In genomic region chr16:30120340-30121105, GRCh38 we compare ENCODE assay signal across 10 cellular contexts. TPM values are rescaled to one million over a fixed set of nuclear protein-coding genes. Genes with fewer than 3 reads are reported as not detected.
DNase-seq lines count a peak whose midpoint lies in the region; ATAC-seq and TF ChIP-seq lines count a peak whose summit lies in the region.
"Had no signal": no experiment of that assay in that cellular context is flagged by ENCODE, and none has a peak within 500 bp of the region (broad histone marks: within the 10 kb centered on the region; RNA-seq: fewer than 3 reads in every experiment).

No MANE protein-coding gene starts in this region.

- H3K27ac ChIP-seq in BLaER1 treated with 17β-estradiol and CSF1 and Interleukin-3, amounts not matched to agents 10 nM and 100 nM = no peak overlapping the region
- H3K27ac ChIP-seq in HEK293 (ENCODE audit: extremely low read depth, low read depth, low read length) (no peak overlapping the region), dorsolateral prefrontal cortex (peak overlapping the region in 35 of 59 donors; percentile 1 to 99 (median 97)), foreskin keratinocyte (no peak overlapping the region)

- no peak for DNase-seq in dorsolateral prefrontal cortex
- no peak for DNase-seq in nephron progenitor cell
- no peak for DNase-seq in stimulated activated CD4-positive, alpha-beta T cell treated with anti-CD3 and anti-CD28 coated beads, Interleukin-15, amount 100 ng/mL, for 24 hours
- no peak for DNase-seq in foreskin keratinocyte
- DNase-seq: activated effector memory CD4-positive, alpha-beta T cell treated with anti-CD3 and anti-CD28 coated beads, Interleukin-2, amount 50 U/mL, for 16 hours; cerebellar nuclear complex; NCI-H345 had no signal

- CTCF ChIA-PET in HEK293 (lab: Yijun Ruan, JAX) = interaction anchor here (0.8 to 2.5 kb wide), 4 partner anchors 8 to 27 kb away, joined by 3 to 20 read pairs (median 5); partner anchors contain the start of gene GDPD3

- H3K9ac ChIP-seq in BLaER1 treated with 17β-estradiol and CSF1 and Interleukin-3, amounts not matched to agents 10 nM and 100 nM = peak overlapping the region in 1 of 11 experiments; percentile 94; a peak in 1 of 22 replicates

- peaks cover 28 to 54% (median 38%) of the 10 kb centered on the region in 10 experiments for H3K4me1 ChIP-seq in BLaER1 treated with 17β-estradiol and CSF1 and Interleukin-3, amounts not matched to agents 10 nM and 100 nM
- no peaks in the 10 kb centered on the region; the same call in 1 of the 2 replicates for H3K4me1 ChIP-seq in HEK293 (ENCODE audit: control insufficient read depth, insufficient read depth, low read length)
- H3K4me1 ChIP-seq in foreskin keratinocyte = no peaks in the 10 kb centered on the region

- H3K9me3 Mint-ChIP-seq in nephron progenitor cell = no peaks in the 10 kb centered on the region

- peak overlapping the region in 6 of 11 experiments; percentile 4 to 98 (median 49); a peak in 6 of 22 replicates for H3K4me2 ChIP-seq in BLaER1 treated with 17β-estradiol and CSF1 and Interleukin-3, amounts not matched to agents 10 nM and 100 nM

- H3K4me3 ChIP-seq in BLaER1 treated with 17β-estradiol and CSF1 and Interleukin-3, amounts not matched to agents 10 nM and 100 nM = no peak overlapping the region
- H3K4me3 ChIP-seq in HEK293 (ENCODE audit: low read depth, low read length) (no peak overlapping the region), dorsolateral prefrontal cortex (peak overlapping the region in 2 of 59 donors; percentile 95)

- H3K27ac Mint-ChIP-seq in nephron progenitor cell = no peak overlapping the region

- intact Hi-C loops in dorsolateral prefrontal cortex (cut with DNase I) = loop anchor here in 1 of 2 donors (5.0 kb wide), 1 partner anchor 292 kb away; no protein-coding TSS in a partner anchor

- no peaks in the 10 kb centered on the region; a peak in 1 of 22 replicates for H4K20me1 ChIP-seq in BLaER1 treated with 17β-estradiol and CSF1 and Interleukin-3, amounts not matched to agents 10 nM and 100 nM

- peaks cover 12 to 60% (median 38%) of the 10 kb centered on the region in 11 experiments; a peak in 21 of 22 replicates for H3K36me3 ChIP-seq in BLaER1 treated with 17β-estradiol and CSF1 and Interleukin-3, amounts not matched to agents 10 nM and 100 nM
- peaks cover 9 to 58% of the 10 kb centered on the region in 2 experiments; a peak in 2 of 3 replicates for H3K36me3 ChIP-seq in HEK293 (ENCODE audit: control insufficient read depth in 2 of 2, insufficient read depth in 1 of 2, low read length in 2 of 2)

- H3K4me1 Mint-ChIP-seq in nephron progenitor cell = peaks cover 30% of the 10 kb centered on the region

- POLR2A ChIA-PET in HEK293 (lab: Yijun Ruan, JAX) = interaction anchor here (0.7 to 1.4 kb wide), 2 partner anchors 29 to 59 kb away, joined by 3 to 4 read pairs; partner anchors contain the start of gene TBX6

- H3K36me3 Mint-ChIP-seq in nephron progenitor cell (ENCODE audit: low read depth) = peaks cover 30% of the 10 kb centered on the region

- ATAC-seq in foreskin keratinocyte (no peak), GM19324 (IDR thresholded peaks at IDR 0.05; ENCODE audit: low FRiP score, unreplicated experiment) (no peak)

- peaks cover 7% of the 10 kb centered on the region for H3K27me3 Mint-ChIP-seq in nephron progenitor cell (ENCODE audit: low read depth, poor library complexity)

- H3K27me3 ChIP-seq in BLaER1 treated with 17β-estradiol and CSF1 and Interleukin-3, amounts not matched to agents 10 nM and 100 nM = no peaks in the 10 kb centered on the region
- H3K27me3 ChIP-seq in dorsolateral prefrontal cortex = no peaks in the 10 kb centered on the region
- H3K27me3 ChIP-seq in foreskin keratinocyte = no peaks in the 10 kb centered on the region

- TF ChIP-seq CTCF in HEK293 (tag by site-specific recombination; IDR thresholded peaks at IDR 0.05) = no peak
- no peak for TF ChIP-seq CTCF in dorsolateral prefrontal cortex (IDR thresholded peaks at IDR 0.05 in 54 of 56, conservative IDR thresholded peaks at IDR 0.05 in 2 of 56; ENCODE audit: low read depth in 1 of 56, partially characterized antibody in 56 of 56)
- TF ChIP-seq CTCF in nephron progenitor cell (IDR thresholded peaks at IDR 0.05) = no peak
- TF ChIP-seq CTCF in foreskin keratinocyte (conservative IDR thresholded peaks at IDR 0.05) = no peak

- peak overlapping the region; percentile 52 for H3K4me3 Mint-ChIP-seq in nephron progenitor cell

- no peaks in the 10 kb centered on the region for H3K9me3 ChIP-seq in BLaER1 treated with 17β-estradiol and CSF1 and Interleukin-3, amounts not matched to agents 10 nM and 100 nM (replicated peaks in 1 of 11)
- no peaks in the 10 kb centered on the region for H3K9me3 ChIP-seq in HEK293 (ENCODE audit: control insufficient read depth, insufficient read depth, low read depth, low read length)

TF ChIP-seq in HEK293, 187 proteins besides CTCF, POLR2A, EP300 and RAD21:
- no peak for TF ChIP-seq ZNF302 (tag by site-specific recombination; IDR thresholded peaks at IDR 0.05; ENCODE audit: low read depth)
- no peak for TF ChIP-seq ZNF544 (tag by site-specific recombination; IDR thresholded peaks at IDR 0.05)
- no peak for TF ChIP-seq ZNF768 (tag by site-specific recombination; IDR thresholded peaks at IDR 0.05)
- 0 out of 2 replicates have a peak, but pooled peaks have one; percentile 13 for TF ChIP-seq KLF8 (tag by site-specific recombination; IDR thresholded peaks at IDR 0.05)
- TF ChIP-seq ZNF121 (tag by site-specific recombination; IDR thresholded peaks at IDR 0.05) = peak; percentile 93
- no peak for TF ChIP-seq ZNF132 (tag by site-specific recombination; IDR thresholded peaks at IDR 0.05; ENCODE audit: borderline replicate concordance)
- no peak for TF ChIP-seq ZFP3 (tag by site-specific recombination; IDR thresholded peaks at IDR 0.05; ENCODE audit: low read depth)

RNA-seq across cellular contexts. Expression of gene MAPK3, which starts 2.5 kb away (rescaled TPM):
- total RNA-seq in dorsolateral prefrontal cortex (100 to 1,000 TPM; 144 to 353 (median 233) TPM), foreskin keratinocyte (24.3 and 25.7 TPM in 2 replicates)
- polyA plus RNA-seq in foreskin keratinocyte = 46.7 and 53.2 TPM in 2 replicates

RNA-seq across cellular contexts. Expression of gene GDPD3, which starts 7.2 kb away (rescaled TPM):
- total RNA-seq in dorsolateral prefrontal cortex (10 to 100 TPM in 23 of 120 experiments, 1 to 10 TPM in 97; 1.6 to 23.5 (median 6.4) TPM), foreskin keratinocyte (0.60 and 0.78 TPM in 2 replicates)
- 0.79 and 0.92 TPM in 2 replicates for polyA plus RNA-seq in foreskin keratinocyte

RNA-seq across cellular contexts. Expression of gene YPEL3, which starts 24.5 kb away (rescaled TPM):
- 100 to 1,000 TPM; 149 to 346 (median 234) TPM for total RNA-seq in dorsolateral prefrontal cortex
- total RNA-seq in foreskin keratinocyte = 22.1 and 25.4 TPM in 2 replicates
- 29.6 and 43.1 TPM in 2 replicates for polyA plus RNA-seq in foreskin keratinocyte

RNA-seq across cellular contexts. Expression of gene TBX6, which starts 28.8 kb away (rescaled TPM):
- total RNA-seq in dorsolateral prefrontal cortex (1 to 10 TPM in 113 of 120 experiments, under 1 TPM in 7; 0.38 to 5.7 (median 2.2) TPM), foreskin keratinocyte (1.3 and 1.7 TPM in 2 replicates)
- polyA plus RNA-seq in foreskin keratinocyte = 2.0 and 2.9 TPM in 2 replicates

RNA-seq across cellular contexts. Expression of gene PPP4C, which starts 44.7 kb away (rescaled TPM):
- total RNA-seq in dorsolateral prefrontal cortex (10 to 100 TPM; 23.6 to 41.9 (median 31.5) TPM), foreskin keratinocyte (133 and 147 TPM in 2 replicates)
- polyA plus RNA-seq in foreskin keratinocyte = 166 and 169 TPM in 2 replicates

Comparison
In these comparisons a context has a peak if more than half of its experiments do, and no peak if none do; other contexts are left out.
1. H3K27ac ChIP-seq: peak in dorsolateral prefrontal cortex (35 of 59); none in BLaER1 treated with 17β-estradiol and CSF1 and Interleukin-3, amounts not matched to agents 10 nM and 100 nM (0 of 11), HEK293 (single experiment) and foreskin keratinocyte (single experiment).